Comparison of ENCODE assay signal across 8 cellular contexts in the genomic region with DNA sequence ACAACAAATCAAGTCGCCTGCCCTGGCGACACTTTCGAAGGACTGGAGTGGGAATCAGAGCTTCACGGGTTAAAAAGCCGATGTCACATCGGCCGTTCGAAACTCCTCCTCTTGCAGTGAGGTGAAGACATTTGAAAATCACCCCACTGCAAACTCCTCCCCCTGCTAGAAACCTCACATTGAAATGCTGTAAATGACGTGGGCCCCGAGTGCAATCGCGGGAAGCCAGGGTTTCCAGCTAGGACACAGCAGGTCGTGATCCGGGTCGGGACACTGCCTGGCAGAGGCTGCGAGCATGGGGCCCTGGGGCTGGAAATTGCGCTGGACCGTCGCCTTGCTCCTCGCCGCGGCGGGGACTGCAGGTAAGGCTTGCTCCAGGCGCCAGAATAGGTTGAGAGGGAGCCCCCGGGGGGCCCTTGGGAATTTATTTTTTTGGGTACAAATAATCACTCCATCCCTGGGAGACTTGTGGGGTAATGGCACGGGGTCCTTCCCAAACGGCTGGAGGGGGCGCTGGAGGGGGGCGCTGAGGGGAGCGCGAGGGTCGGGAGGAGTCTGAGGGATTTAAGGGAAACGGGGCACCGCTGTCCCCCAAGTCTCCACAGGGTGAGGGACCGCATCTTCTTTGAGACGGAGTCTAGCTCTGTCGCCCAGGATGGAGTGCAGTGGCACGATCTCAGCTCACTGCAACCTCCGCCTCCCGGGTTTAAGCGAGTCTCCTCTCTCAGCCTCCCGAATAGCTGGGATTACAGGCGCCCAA. TPM values are rescaled to one million over a fixed set of nuclear protein-coding genes. Genes with fewer than 3 reads are reported as not detected.
DNase-seq lines count a peak whose midpoint lies in the region; ATAC-seq and TF ChIP-seq lines count a peak whose summit lies in the region.

LDLR (plus strand) TSS at position 210 of the 760 bp plus-strand sequence; CDS start at position 296, 86 bp downstream.

- DNase-seq in Daoy (ENCODE audit: low read depth) = peak; percentile 94
- peak; percentile 86 to 94 for DNase-seq in PC-9
- DNase-seq in activated T-cell treated with anti-CD3 and anti-CD28 coated beads for 24 hours (ENCODE audit: low read depth) = peak; percentile 75
- peak; percentile 54 for DNase-seq in epidermal melanocyte (ENCODE audit: insufficient read length, low spot score)
- peak; percentile 42 to 71 for DNase-seq in mesothelial cell of epicardium (ENCODE audit: low spot score in 2 of 2, unreplicated experiment in 2 of 2)
- DNase-seq in stimulated activated CD8-positive, alpha-beta memory T cell treated with anti-CD3 and anti-CD28 coated beads, Interleukin-15, amount 100 ng/mL, for 4 hours (ENCODE audit: low read depth in 2 of 2) = peak; percentile 40 to 66

- H2AFZ ChIP-seq in PC-9 = peak within 1 kb of the TSS; percentile 66

- H3K27me3 Mint-ChIP-seq in IgD-negative memory B cell (peaks cover 14% of the 10 kb centered on the region), mesothelial cell of epicardium (ENCODE audit: low read depth) (no peaks in the 10 kb centered on the region)

- no peak for ATAC-seq in GM18858 (IDR thresholded peaks at IDR 0.05; ENCODE audit: unreplicated experiment)

- no peak for TF ChIP-seq CTCF in PC-9 (conservative IDR thresholded peaks at IDR 0.05)
- no peak for TF ChIP-seq CTCF in mesothelial cell of epicardium (IDR thresholded peaks at IDR 0.05; ENCODE audit: unreplicated experiment)

- H3K9me3 Mint-ChIP-seq in IgD-negative memory B cell (peaks cover 0 to 7% (median 0%) of the 10 kb centered on the region in 3 donors), mesothelial cell of epicardium (no peaks in the 10 kb centered on the region)

- H3K27me3 ChIP-seq in PC-9 (ENCODE audit: insufficient read depth, low read depth) = no peaks in the 10 kb centered on the region

- peaks cover 16% of the 10 kb centered on the region for H4K20me1 ChIP-seq in PC-9 (ENCODE audit: insufficient read depth)

- H3K36me3 ChIP-seq in PC-9 (ENCODE audit: low read depth) = peaks cover 20% of the 10 kb centered on the region

- H3K9me3 ChIP-seq in PC-9 (ENCODE audit: insufficient read depth, low read depth) = no peaks in the 10 kb centered on the region

- TSS peak; percentile 72 for BruUV-seq in PC-9 (replicated peaks; lab: Mats Ljungman, UMichigan)

- peaks cover 42% of the 10 kb centered on the region for H3K79me2 ChIP-seq in PC-9 (ENCODE audit: low read depth)

- POLR2A ChIA-PET in PC-9 (lab: Charles Lee; ENCODE audit: unreplicated experiment) = interaction anchor here (0.6 to 1.5 kb wide), 2 partner anchors 190 to 286 kb away, joined by 3 to 11 read pairs; no protein-coding TSS in a partner anchor

- H3K27ac ChIP-seq in PC-9 = peak within 1 kb of the TSS; percentile 90

- peaks cover 71% of the 10 kb centered on the region for H3K4me1 ChIP-seq in PC-9 (replicated peaks; ENCODE audit: insufficient read depth)

- CTCF ChIA-PET in PC-9 (lab: Charles Lee) = interaction anchor here (0.7 to 1.5 kb wide), 2 partner anchors 37 to 51 kb away, joined by 3 to 4 read pairs; no protein-coding TSS in a partner anchor

- intact Hi-C loops in PC-9 (cut with micrococcal nuclease; ENCODE audit: unreplicated experiment) = loop anchor here (1.0 to 5.0 kb wide), 3 partner anchors 47 to 127 kb away; partner anchors contain the start of gene SMARCA4

- H3K4me1 Mint-ChIP-seq in IgD-negative memory B cell = peaks cover 16 to 23% (median 21%) of the 10 kb centered on the region in 3 donors
- H3K4me1 Mint-ChIP-seq in mesothelial cell of epicardium = peaks cover 24% of the 10 kb centered on the region

- H3K4me3 Mint-ChIP-seq in IgD-negative memory B cell (peak within 1 kb of the TSS; percentile 65 to 91 (median 86)), mesothelial cell of epicardium (peak within 1 kb of the TSS; percentile 91)

- peak within 1 kb of the TSS; percentile 65 for H3K4me3 ChIP-seq in PC-9

- H3K36me3 Mint-ChIP-seq in IgD-negative memory B cell (no peaks in the 10 kb centered on the region), mesothelial cell of epicardium (peaks cover 2% of the 10 kb centered on the region)

- no peaks in the 10 kb centered on the region for H3K9me2 ChIP-seq in PC-9 (ENCODE audit: insufficient read depth)

- peak within 1 kb of the TSS; percentile 89 for H3K4me2 ChIP-seq in PC-9

- H3F3A ChIP-seq in PC-9 (ENCODE audit: insufficient read depth, low read depth) = peaks cover 74% of the 10 kb centered on the region

- H3K27ac Mint-ChIP-seq in IgD-negative memory B cell (peak within 1 kb of the TSS; percentile 80 to 93 (median 88)), mesothelial cell of epicardium (peak within 1 kb of the TSS; percentile 98)

RNA-seq across cellular contexts. Expression of gene LDLR, which starts in this region (rescaled TPM):
- 68.3 and 72.5 TPM in 2 replicates for total RNA-seq in Daoy (2014; rRNA removed; shearing (Covaris generic))
- polyA plus RNA-seq in IgD-negative memory B cell = 3.3 TPM
- total RNA-seq in PC-9 (2021) (160 and 182 TPM in 2 replicates), mesothelial cell of epicardium (89.5 to 99.2 TPM (median 95.1 TPM) in 3 replicates)
